14 cellular contexts compared by ENCODE assay signal in genomic region chr18:76394780-76395476, GRCh38.
A peak's percentile ranks its signal among the peaks of the same experiment; 100 is the strongest.
DNase-seq lines count a peak whose midpoint lies in the region; ATAC-seq and TF ChIP-seq lines count a peak whose summit lies in the region.
"Had no signal": no experiment of that assay in that cellular context is flagged by ENCODE, and none has a peak within 500 bp of the region (broad histone marks: within the 10 kb centered on the region; RNA-seq: fewer than 3 reads in every experiment).

No MANE protein-coding gene starts in this region.

- no peak for TF ChIP-seq POLR2A in sigmoid colon (IDR thresholded peaks at IDR 0.05)

- no TSS peak for BruUV-seq in Panc1 (replicated peaks; lab: Mats Ljungman, UMichigan)

- TF ChIP-seq CTCF in Panc1 (IDR thresholded peaks at IDR 0.05) (no peak), sigmoid colon (IDR thresholded peaks at IDR 0.05) (no peak), heart right ventricle (IDR thresholded peaks at IDR 0.05) (no peak), MM.1S (IDR thresholded peaks at IDR 0.05; ENCODE audit: low read length) (no peak)

- POLR2A ChIA-PET in Panc1 (lab: Charles Lee), result no interaction called here

- no peaks in the 10 kb centered on the region for H3F3A ChIP-seq in MM.1S (ENCODE audit: insufficient read depth, low read length)

- H3K4me2 ChIP-seq in MM.1S (ENCODE audit: low read depth, low read length), result no peak overlapping the region

- H3K4me3 ChIP-seq in Panc1 (ENCODE audit: low read depth in 2 of 2, low read length in 2 of 2), result no peak overlapping the region
- H3K4me3 ChIP-seq in sigmoid colon, result no peak overlapping the region
- H3K4me3 ChIP-seq in right cardiac atrium (ENCODE audit: low read length), result no peak overlapping the region
- no peak overlapping the region for H3K4me3 ChIP-seq in heart right ventricle
- no peak overlapping the region for H3K4me3 ChIP-seq in MM.1S (ENCODE audit: low read length)
- H3K4me3 ChIP-seq: SJSA1 had no signal

- H3K36me3 ChIP-seq in Panc1 (ENCODE audit: control insufficient read depth, insufficient read depth, low read length) (no peaks in the 10 kb centered on the region), sigmoid colon (no peaks in the 10 kb centered on the region), heart right ventricle (no peaks in the 10 kb centered on the region), MM.1S (replicated peaks; ENCODE audit: insufficient read depth, low read length) (no peaks in the 10 kb centered on the region)
- H3K36me3 ChIP-seq: SJSA1 had no signal

- H3K27ac ChIP-seq in Panc1 (ENCODE audit: low read length) (no peak overlapping the region), sigmoid colon (no peak overlapping the region), right cardiac atrium (ENCODE audit: low read length) (no peak overlapping the region), heart right ventricle (no peak overlapping the region), MM.1S (ENCODE audit: low read length) (no peak overlapping the region)
- H3K27ac ChIP-seq: 22Rv1, SJSA1 had no signal

- in situ Hi-C loops in Panc1 (cut with HindIII; ENCODE audit: low pct_unique_long_range_greater_than_20kb, low sequenced_read_pairs), result no loop called here

- no peaks in the 10 kb centered on the region for H3K79me2 ChIP-seq in MM.1S (ENCODE audit: low read length)

- H3K27me3 ChIP-seq in Panc1 (ENCODE audit: control insufficient read depth, insufficient read depth, low read length) (no peaks in the 10 kb centered on the region), sigmoid colon (no peaks in the 10 kb centered on the region), right cardiac atrium (ENCODE audit: control insufficient read depth, insufficient read depth) (no peaks in the 10 kb centered on the region), heart right ventricle (no peaks in the 10 kb centered on the region), MM.1S (replicated peaks; ENCODE audit: insufficient read depth, low read length) (no peaks in the 10 kb centered on the region)
- H3K27me3 ChIP-seq: SJSA1 had no signal

- DNase-seq in DMS53 (lab: John Stamatoyannopoulos, UW) (peak; percentile 21), DMS53 treated with DMSO at 0.1 percent for 48 hours (lab: John Stamatoyannopoulos, UW; ENCODE audit: unreplicated experiment) (no peak), Panc1 (ENCODE audit: low read depth, low spot score) (no peak), sigmoid colon (peak; percentile 38), right cardiac atrium (no peak), heart right ventricle (no peak), MM.1S (no peak)
- DNase-seq: activated CD4-positive, alpha-beta T cell treated with anti-CD3 and anti-CD28 coated beads, Interleukin-2, amount 50 U/mL, for 48 hours; DMS79; Kasumi-1; NCI-H345 had no signal

- ATAC-seq in Panc1 (peak; percentile 22; the same call in 1 of the 2 replicates), esophagus mucosa (peak; percentile 96), right cardiac atrium (no peak), heart right ventricle (no peak)

- no peak for TF ChIP-seq EP300 in sigmoid colon (IDR thresholded peaks at IDR 0.05)

- WGBS in sigmoid colon, 2 donors, result 77 to 80% methylated on average over 15 of the region's 15 CpGs
- WGBS in right cardiac atrium, result 80% methylated on average over 15 of the region's 15 CpGs
- WGBS in heart right ventricle, 2 donors, result 83 to 88% methylated on average over 13 to 15 of the region's 15 CpGs

- CTCF ChIA-PET in Panc1 (lab: Charles Lee), result no interaction called here

- intact Hi-C loops in Panc1 (cut with micrococcal nuclease; ENCODE audit: unreplicated experiment), result loop anchor here (5.0 kb wide), 1 partner anchor 97 kb away; no protein-coding TSS in a partner anchor
- intact Hi-C loops in sigmoid colon (cut with DNase I), result loop anchor here (5.0 kb wide), 1 partner anchor 102 kb away; the partner anchor contains the start of gene ZNF516
- intact Hi-C loops in right cardiac atrium (cut with DNase I), result loop anchor here in 3 of 4 donors (5.0 kb wide), 3 partner anchors 227 to 312 kb away; no protein-coding TSS in a partner anchor
- intact Hi-C loops in heart right ventricle (cut with DNase I), result loop anchor here in 8 of 10 donors (5.0 kb wide), 5 partner anchors 222 to 317 kb away; no protein-coding TSS in a partner anchor

- H4K20me1 ChIP-seq in MM.1S (ENCODE audit: insufficient read depth, low read length), result no peaks in the 10 kb centered on the region

- H3K4me1 ChIP-seq in Panc1 (ENCODE audit: control insufficient read depth, insufficient read depth, low read length), result 0 out of 2 replicates have a peak, but pooled peaks cover 6% of the 10 kb centered on the region
- peaks cover 0 to 23% (median 12%) of the 10 kb centered on the region in 4 donors for H3K4me1 ChIP-seq in sigmoid colon
- peaks cover 8% of the 10 kb centered on the region for H3K4me1 ChIP-seq in right cardiac atrium (ENCODE audit: control insufficient read depth, insufficient read depth, low read length)
- H3K4me1 ChIP-seq in heart right ventricle, result peaks cover 0 to 29% (median 21%) of the 10 kb centered on the region in 9 donors
- H3K4me1 ChIP-seq in MM.1S (ENCODE audit: low read length), result no peaks in the 10 kb centered on the region

- H3K9me3 ChIP-seq in Panc1 (ENCODE audit: control insufficient read depth, insufficient read depth, low read depth, low read length) (no peaks in the 10 kb centered on the region), sigmoid colon (no peaks in the 10 kb centered on the region), right cardiac atrium (ENCODE audit: control insufficient read depth, low read length) (no peaks in the 10 kb centered on the region), heart right ventricle (no peaks in the 10 kb centered on the region), MM.1S (replicated peaks; ENCODE audit: insufficient read depth, low read length) (no peaks in the 10 kb centered on the region)
- H3K9me3 ChIP-seq: SJSA1 had no signal

- H2AFZ ChIP-seq in MM.1S (ENCODE audit: low read length), result no peak overlapping the region

- no peaks in the 10 kb centered on the region for H3K9me2 ChIP-seq in MM.1S (replicated peaks; ENCODE audit: insufficient read depth, low read length)

- H3K9ac ChIP-seq in MM.1S (ENCODE audit: low read length), result no peak overlapping the region

Comparison
In these comparisons a context has a peak if more than half of its experiments do, and no peak if none do; other contexts are left out.
1. DNase-seq: peak in DMS53 (single experiment) and sigmoid colon (single experiment); none in DMS53 treated with DMSO at 0.1 percent for 48 hours (single experiment), Panc1 (single experiment), right cardiac atrium (0 of 3), heart right ventricle (0 of 2) and MM.1S (single experiment).
2. ATAC-seq: peak in Panc1 (single experiment) and esophagus mucosa (single experiment); none in right cardiac atrium (0 of 2) and heart right ventricle (0 of 8).